9 cellular contexts compared by ENCODE assay signal in the genomic region with DNA sequence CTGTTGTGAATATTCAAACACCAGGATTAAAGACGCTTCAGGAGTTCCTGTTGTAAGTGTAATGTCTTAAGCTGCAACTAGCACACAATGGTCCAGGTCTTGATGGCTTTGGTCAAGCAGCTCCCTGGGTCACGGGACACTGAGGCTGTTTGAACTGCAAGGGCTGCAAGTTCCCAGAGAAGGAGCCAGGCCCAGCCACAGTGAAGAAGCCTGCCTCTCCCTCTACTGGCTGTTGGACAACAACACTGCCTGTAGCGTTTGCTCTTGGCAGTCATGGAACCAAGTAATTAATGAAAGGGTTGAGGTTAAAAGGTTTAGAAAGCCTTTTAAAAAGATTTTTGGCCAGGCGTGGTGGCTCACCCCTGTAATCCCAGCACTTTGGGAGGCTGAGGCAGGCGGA. TPM values are rescaled to one million over a fixed set of nuclear protein-coding genes. Genes with fewer than 3 reads are reported as not detected.
DNase-seq lines count a peak whose midpoint lies in the region; ATAC-seq and TF ChIP-seq lines count a peak whose summit lies in the region.
"Had no signal": no experiment of that assay in that cellular context is flagged by ENCODE, and none has a peak within 500 bp of the region (broad histone marks: within the 10 kb centered on the region; RNA-seq: fewer than 3 reads in every experiment).

No MANE protein-coding gene starts in this region.

- H3K9me3 Mint-ChIP-seq in glutamatergic neuron (ENCODE audit: unreplicated experiment), result no peaks in the 10 kb centered on the region

- no peaks in the 10 kb centered on the region for H3K4me1 Mint-ChIP-seq in glutamatergic neuron (ENCODE audit: low read depth, unreplicated experiment)
- H3K4me1 Mint-ChIP-seq: B cell had no signal

- H3K27me3 ChIP-seq in SJCRH30, result peaks cover 6% of the 10 kb centered on the region; the same call in 1 of the 2 replicates

- H3K36me3 Mint-ChIP-seq in glutamatergic neuron (ENCODE audit: unreplicated experiment), result no peaks in the 10 kb centered on the region

- H3K36me3 ChIP-seq in SJCRH30, result no peaks in the 10 kb centered on the region

- H3K4me3 ChIP-seq in SJCRH30, result no peak overlapping the region
- H3K4me3 ChIP-seq in coronary artery, result no peak overlapping the region

- H3K27ac ChIP-seq in SJCRH30 (no peak overlapping the region), coronary artery (no peak overlapping the region)

- peaks cover 1% of the 10 kb centered on the region for H3K27me3 Mint-ChIP-seq in glutamatergic neuron (ENCODE audit: unreplicated experiment)

- no peak overlapping the region for H3K4me3 Mint-ChIP-seq in glutamatergic neuron (ENCODE audit: unreplicated experiment)
- H3K4me3 Mint-ChIP-seq: B cell had no signal

- peak; percentile 20 for TF ChIP-seq CTCF in glutamatergic neuron (IDR thresholded peaks at IDR 0.05; ENCODE audit: partially characterized antibody, unreplicated experiment)
- no peak for TF ChIP-seq CTCF in coronary artery (IDR thresholded peaks at IDR 0.05)

- ATAC-seq in GM19328 (IDR thresholded peaks at IDR 0.05; ENCODE audit: unreplicated experiment), result no peak

- DNase-seq in NCI-H146 (lab: John Stamatoyannopoulos, UW), result peak; percentile 17
- no peak for DNase-seq in NCI-H146 treated with DMSO at 0.1 percent for 48 hours (lab: John Stamatoyannopoulos, UW; ENCODE audit: unreplicated experiment)
- peak; percentile 15 to 39 for DNase-seq in SJCRH30
- DNase-seq in glutamatergic neuron, result peak; percentile 59
- peak; percentile 44 for DNase-seq in stromal cell of bone marrow (ENCODE audit: low read depth)
- DNase-seq in NCI-H187 (lab: John Stamatoyannopoulos, UW), result no peak
- no peak for DNase-seq in coronary artery (ENCODE audit: low spot score)

- H3K4me1 ChIP-seq in SJCRH30, result no peaks in the 10 kb centered on the region; the same call in 1 of the 2 replicates

- no peaks in the 10 kb centered on the region for H3K9me3 ChIP-seq in SJCRH30 (replicated peaks)

- no peak overlapping the region for H3K27ac Mint-ChIP-seq in glutamatergic neuron (ENCODE audit: unreplicated experiment)
- H3K27ac Mint-ChIP-seq: B cell had no signal

RNA-seq across cellular contexts. Expression of gene GUSB, which starts 31.9 kb away (rescaled TPM):
- 27.3 and 40.1 TPM in 2 replicates for total RNA-seq in SJCRH30 (2014; rRNA removed; shearing (Covaris generic))
- total RNA-seq in glutamatergic neuron (ENCODE audit: unreplicated experiment), result 43.4 TPM

Comparison
In these comparisons a context has a peak if more than half of its experiments do, and no peak if none do; other contexts are left out.
1. DNase-seq: peak in NCI-H146 (single experiment), SJCRH30 (2 of 2), glutamatergic neuron (single experiment) and stromal cell of bone marrow (single experiment); none in NCI-H146 treated with DMSO at 0.1 percent for 48 hours (single experiment), NCI-H187 (0 of 2) and coronary artery (single experiment).